1 cellular context compared by ENCODE assay signal in the genomic region with DNA sequence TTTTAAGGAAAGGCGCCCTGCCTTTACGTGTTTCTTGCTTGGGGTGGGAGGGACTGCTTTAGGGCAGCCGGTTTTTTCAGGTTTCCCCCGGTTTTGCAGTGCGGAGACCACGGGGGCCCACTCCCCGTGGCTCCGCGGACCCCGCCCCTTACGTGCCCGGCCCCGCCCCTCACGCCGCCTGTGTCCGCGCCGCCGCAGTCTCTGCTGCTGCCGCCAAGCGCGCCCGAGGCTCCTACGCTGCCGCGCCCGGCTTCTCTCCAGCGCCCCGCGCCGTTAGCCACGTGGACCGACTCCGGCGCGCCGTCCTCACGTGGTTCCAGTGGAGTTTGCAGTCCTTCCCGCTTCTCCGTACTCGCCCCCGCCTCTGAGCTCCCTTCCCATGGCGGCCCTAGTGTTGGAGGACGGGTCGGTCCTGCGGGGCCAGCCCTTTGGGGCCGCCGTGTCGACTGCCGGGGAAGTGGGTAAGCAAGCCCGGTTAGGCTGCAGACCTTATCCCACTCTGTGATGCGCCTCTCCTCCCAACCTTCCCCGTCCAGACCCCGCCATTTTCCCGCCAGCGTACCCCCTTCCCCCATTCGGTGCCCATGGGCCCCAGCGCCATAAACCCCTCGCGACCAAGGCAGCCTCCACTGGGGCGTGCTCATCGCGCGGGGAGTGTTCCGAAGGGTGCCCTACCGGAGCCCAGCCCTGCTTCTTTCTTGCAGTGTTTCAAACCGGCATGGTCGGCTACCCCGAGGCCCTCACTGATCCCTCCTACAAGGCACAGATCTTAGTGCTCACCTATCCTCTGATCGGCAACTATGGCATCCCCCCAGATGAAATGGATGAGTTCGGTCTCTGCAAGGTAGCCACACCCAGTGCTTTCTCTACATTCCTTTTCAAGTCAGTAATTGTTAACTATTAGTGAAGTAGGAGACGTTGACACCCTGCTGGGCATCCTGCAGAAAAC.
TF ChIP-seq lines count a peak whose summit lies in the region.

TSS of gene CAD (plus strand) at position 197 of the 949 bp plus-strand sequence. CDS start at position 380, 183 bp downstream.

TF ChIP-seq in K562, 482 proteins besides CTCF, POLR2A, EP300 and RAD21 (continued from another document and continues in another):
- no peak for TF ChIP-seq ZNF740 (CRISPR knock-in tag; IDR thresholded peaks at IDR 0.05)
- TF ChIP-seq ZNF740 (tag; IDR thresholded peaks at IDR 0.05) = no peak
- no peak for TF ChIP-seq TCF7L2 (IDR thresholded peaks at IDR 0.05; ENCODE audit: low read depth, low read length)
- TF ChIP-seq CREB3 (tag; conservative IDR thresholded peaks at IDR 0.05; ENCODE audit: low read depth) = no peak
- TF ChIP-seq, protein P1, sequence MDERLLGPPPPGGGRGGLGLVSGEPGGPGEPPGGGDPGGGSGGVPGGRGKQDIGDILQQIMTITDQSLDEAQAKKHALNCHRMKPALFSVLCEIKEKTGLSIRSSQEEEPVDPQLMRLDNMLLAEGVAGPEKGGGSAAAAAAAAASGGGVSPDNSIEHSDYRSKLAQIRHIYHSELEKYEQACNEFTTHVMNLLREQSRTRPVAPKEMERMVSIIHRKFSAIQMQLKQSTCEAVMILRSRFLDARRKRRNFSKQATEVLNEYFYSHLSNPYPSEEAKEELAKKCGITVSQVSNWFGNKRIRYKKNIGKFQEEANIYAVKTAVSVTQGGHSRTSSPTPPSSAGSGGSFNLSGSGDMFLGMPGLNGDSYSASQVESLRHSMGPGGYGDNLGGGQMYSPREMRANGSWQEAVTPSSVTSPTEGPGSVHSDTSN (CRISPR knock-in tag; IDR thresholded peaks at IDR 0.05; ENCODE audit: low read depth) = no peak
- TF ChIP-seq, protein P1 (tag; conservative IDR thresholded peaks at IDR 0.05; ENCODE audit: low read depth) = no peak
- TF ChIP-seq PCBP1 (IDR thresholded peaks at IDR 0.05; ENCODE audit: low read depth, low read length, poor library complexity, severe bottlenecking) = no peak
- TF ChIP-seq SIX5 (IDR thresholded peaks at IDR 0.05; ENCODE audit: borderline replicate concordance in 1 of 2, insufficient read depth in 1 of 2, low read depth in 1 of 2, low read length in 2 of 2) = no peak
- TF ChIP-seq JUN (IDR thresholded peaks at IDR 0.05; ENCODE audit: borderline replicate concordance, low read depth, low read length) = peak; percentile 86; the same call in 1 of the 2 replicates
- TF ChIP-seq JUN (CRISPR knock-in tag; IDR thresholded peaks at IDR 0.05; ENCODE audit: borderline replicate concordance) = no peak
- TF ChIP-seq ARID4B (CRISPR knock-in tag; IDR thresholded peaks at IDR 0.05) = peak; percentile 99
- TF ChIP-seq NFRKB (IDR thresholded peaks at IDR 0.05; ENCODE audit: low read depth) = peak; percentile 52; the same call in 1 of the 2 replicates
- TF ChIP-seq NFATC3 (IDR thresholded peaks at IDR 0.05) = no peak
- TF ChIP-seq KLF1 (tag; IDR thresholded peaks at IDR 0.05) = no peak
- no peak for TF ChIP-seq POLR3A (IDR thresholded peaks at IDR 0.05; ENCODE audit: borderline replicate concordance, extremely low read depth, insufficient read depth, insufficient read length)
- TF ChIP-seq ZNF589 (CRISPR knock-in tag; IDR thresholded peaks at IDR 0.05; ENCODE audit: low read depth) = no peak
- TF ChIP-seq SMAD3 (CRISPR knock-in tag; conservative IDR thresholded peaks at IDR 0.05) = no peak
- no peak for TF ChIP-seq ZNF655 (CRISPR knock-in tag; IDR thresholded peaks at IDR 0.05)
- TF ChIP-seq, protein P2, sequence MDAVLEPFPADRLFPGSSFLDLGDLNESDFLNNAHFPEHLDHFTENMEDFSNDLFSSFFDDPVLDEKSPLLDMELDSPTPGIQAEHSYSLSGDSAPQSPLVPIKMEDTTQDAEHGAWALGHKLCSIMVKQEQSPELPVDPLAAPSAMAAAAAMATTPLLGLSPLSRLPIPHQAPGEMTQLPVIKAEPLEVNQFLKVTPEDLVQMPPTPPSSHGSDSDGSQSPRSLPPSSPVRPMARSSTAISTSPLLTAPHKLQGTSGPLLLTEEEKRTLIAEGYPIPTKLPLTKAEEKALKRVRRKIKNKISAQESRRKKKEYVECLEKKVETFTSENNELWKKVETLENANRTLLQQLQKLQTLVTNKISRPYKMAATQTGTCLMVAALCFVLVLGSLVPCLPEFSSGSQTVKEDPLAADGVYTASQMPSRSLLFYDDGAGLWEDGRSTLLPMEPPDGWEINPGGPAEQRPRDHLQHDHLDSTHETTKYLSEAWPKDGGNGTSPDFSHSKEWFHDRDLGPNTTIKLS (IDR thresholded peaks at IDR 0.05; ENCODE audit: borderline replicate concordance, low read depth) = peak; percentile 94
- TF ChIP-seq TBP (optimal IDR thresholded peaks at IDR 0.05; ENCODE audit: low read depth, low read length) = peak; percentile 68
- TF ChIP-seq ZZZ3 (IDR thresholded peaks at IDR 0.05) = no peak
- no peak for TF ChIP-seq ASH1L (IDR thresholded peaks at IDR 0.05; ENCODE audit: borderline replicate concordance, low read depth, partially characterized antibody)
- peak in 1 of 2 experiments; percentile 68; a peak in 1 of 4 replicates for TF ChIP-seq UBTF (IDR thresholded peaks at IDR 0.05; ENCODE audit: borderline replicate concordance in 1 of 2, low read depth in 2 of 2, low read length in 2 of 2)
- TF ChIP-seq PREB (CRISPR knock-in tag; IDR thresholded peaks at IDR 0.05) = no peak
- TF ChIP-seq, protein P3, sequence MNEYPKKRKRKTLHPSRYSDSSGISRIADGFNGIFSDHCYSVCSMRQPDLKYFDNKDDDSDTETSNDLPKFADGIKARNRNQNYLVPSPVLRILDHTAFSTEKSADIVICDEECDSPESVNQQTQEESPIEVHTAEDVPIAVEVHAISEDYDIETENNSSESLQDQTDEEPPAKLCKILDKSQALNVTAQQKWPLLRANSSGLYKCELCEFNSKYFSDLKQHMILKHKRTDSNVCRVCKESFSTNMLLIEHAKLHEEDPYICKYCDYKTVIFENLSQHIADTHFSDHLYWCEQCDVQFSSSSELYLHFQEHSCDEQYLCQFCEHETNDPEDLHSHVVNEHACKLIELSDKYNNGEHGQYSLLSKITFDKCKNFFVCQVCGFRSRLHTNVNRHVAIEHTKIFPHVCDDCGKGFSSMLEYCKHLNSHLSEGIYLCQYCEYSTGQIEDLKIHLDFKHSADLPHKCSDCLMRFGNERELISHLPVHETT (CRISPR knock-in tag; conservative IDR thresholded peaks at IDR 0.05 in 1 of 2, IDR thresholded peaks at IDR 0.05 in 1 of 2) = 0 out of 4 replicates have a peak, but pooled peaks of 1 of the 2 experiments have one; percentile 43
- TF ChIP-seq TARDBP (IDR thresholded peaks at IDR 0.05) = no peak
- no peak for TF ChIP-seq ZNF764 (CRISPR knock-in tag; IDR thresholded peaks at IDR 0.05; ENCODE audit: low read depth)
- TF ChIP-seq MTA2 (IDR thresholded peaks at IDR 0.05; ENCODE audit: low read depth) = no peak
- peak; percentile 61; the same call in 1 of the 2 replicates for TF ChIP-seq ZFP91 (CRISPR knock-in tag; IDR thresholded peaks at IDR 0.05)
- TF ChIP-seq CHD1 (IDR thresholded peaks at IDR 0.05; ENCODE audit: low read length) = peak; percentile 82
- TF ChIP-seq DDX20 (tag; IDR thresholded peaks at IDR 0.05; ENCODE audit: low read depth) = no peak
- TF ChIP-seq MCM3 (IDR thresholded peaks at IDR 0.05) = no peak
- peak; percentile 53; the same call in 1 of the 2 replicates for TF ChIP-seq ZNF584 (CRISPR knock-in tag; IDR thresholded peaks at IDR 0.05; ENCODE audit: low read depth)
